In the genomic region with DNA sequence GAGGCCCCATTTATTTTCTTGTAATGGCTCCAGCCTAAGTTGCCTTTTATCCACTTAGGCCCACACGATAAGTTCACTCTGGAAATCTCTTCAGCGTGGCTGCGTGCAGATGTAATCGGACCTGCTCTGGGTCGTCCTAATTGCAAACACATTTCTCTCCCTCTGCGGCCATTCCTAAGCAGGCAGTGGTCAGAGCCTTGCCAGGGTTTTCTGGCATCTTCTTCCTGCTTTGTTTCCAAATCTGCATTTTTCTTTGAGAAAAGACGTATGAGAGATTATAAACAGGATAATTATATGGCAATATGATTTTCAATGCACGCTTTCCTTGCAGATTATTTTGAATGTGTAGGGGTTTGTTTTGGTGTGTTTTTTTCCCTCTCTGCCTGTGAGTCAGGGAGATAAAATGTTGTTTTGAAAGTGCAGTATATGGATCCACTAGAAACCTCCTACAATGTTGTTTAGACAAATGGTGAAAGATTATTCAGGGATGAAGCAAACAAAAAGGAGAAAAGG, we compare ENCODE assay signal across 12 cellular contexts.
DNase-seq lines count a peak whose midpoint lies in the region; ATAC-seq, FAIRE-seq and TF ChIP-seq lines count a peak whose summit lies in the region.
"Had no signal": no experiment of that assay in that cellular context is flagged by ENCODE, and none has a peak within 500 bp of the region (broad histone marks: within the 10 kb centered on the region; RNA-seq: fewer than 3 reads in every experiment).

No MANE protein-coding gene starts in this region.

- no peaks in the 10 kb centered on the region for H3K27me3 ChIP-seq in astrocyte (ENCODE audit: insufficient read depth, low read length)

- no peaks in the 10 kb centered on the region for H3K9me3 Mint-ChIP-seq in astrocyte (ENCODE audit: unreplicated experiment)
- H3K9me3 Mint-ChIP-seq: T-cell had no signal

- no peak overlapping the region for H3K4me3 Mint-ChIP-seq in astrocyte (ENCODE audit: unreplicated experiment)
- H3K4me3 Mint-ChIP-seq: H9, T-cell had no signal

- no peaks in the 10 kb centered on the region for H3K36me3 Mint-ChIP-seq in astrocyte (ENCODE audit: low read depth, unreplicated experiment)
- H3K36me3 Mint-ChIP-seq: T-cell had no signal

- DNase-seq in EL: peak; percentile 86
- peak; percentile 91 for DNase-seq in astrocyte (ENCODE audit: low read depth)
- peak; percentile 41 for DNase-seq in left ventricle myocardium superior
- peak; percentile 64 for DNase-seq in sciatic nerve (ENCODE audit: low spot score)
- DNase-seq in NCI-H345 treated with DMSO at 0.1 percent for 48 hours (lab: John Stamatoyannopoulos, UW; ENCODE audit: unreplicated experiment): no peak
- DNase-seq in retina: no peak
- DNase-seq: effector CD4-positive, alpha-beta T cell; H9; NCI-H2081; T-cell had no signal

- H3K27me3 Mint-ChIP-seq in astrocyte (ENCODE audit: low read depth, unreplicated experiment): no peaks in the 10 kb centered on the region
- H3K27me3 Mint-ChIP-seq: T-cell had no signal

- peaks cover 4% of the 10 kb centered on the region for H3K4me1 ChIP-seq in astrocyte (ENCODE audit: insufficient read depth, low read length)

- no peak overlapping the region for H3K4me3 ChIP-seq in astrocyte (ENCODE audit: insufficient read depth, low read depth, low read length)

- no peaks in the 10 kb centered on the region for H3K36me3 ChIP-seq in astrocyte (ENCODE audit: insufficient read depth, low read length)

- FAIRE-seq in astrocyte (lab: Jason Lieb, UNC): peak; percentile 91

- H2AFZ ChIP-seq in astrocyte (ENCODE audit: low read depth, low read length): no peak overlapping the region

- intact Hi-C loops in left ventricle myocardium superior (cut with micrococcal nuclease): no loop called here
- intact Hi-C loops in sciatic nerve (cut with DNase I): no loop called here

- H3K4me1 Mint-ChIP-seq in astrocyte (ENCODE audit: low read depth, unreplicated experiment): peaks cover 24% of the 10 kb centered on the region
- H3K4me1 Mint-ChIP-seq: T-cell had no signal

- H3K9me3 ChIP-seq in astrocyte (ENCODE audit: insufficient read depth, low read depth, low read length): no peaks in the 10 kb centered on the region

- H4K20me1 ChIP-seq in astrocyte (ENCODE audit: insufficient read depth, low read length): no peaks in the 10 kb centered on the region

- H3K27ac ChIP-seq in astrocyte (ENCODE audit: low read depth, low read length): no peak overlapping the region

- no peak overlapping the region for H3K9ac ChIP-seq in astrocyte (ENCODE audit: low read length)

- H3K79me2 ChIP-seq in astrocyte (ENCODE audit: insufficient read depth, low read length): no peaks in the 10 kb centered on the region

- peak overlapping the region; percentile 30 for H3K4me2 ChIP-seq in astrocyte (ENCODE audit: low read length)

- TF ChIP-seq CTCF in astrocyte (IDR thresholded peaks at IDR 0.05; ENCODE audit: insufficient read depth, low read depth, low read length): no peak

- H3K27ac Mint-ChIP-seq in astrocyte (ENCODE audit: unreplicated experiment): no peak overlapping the region
- H3K27ac Mint-ChIP-seq: T-cell had no signal

- ATAC-seq in left ventricle myocardium superior: peak; percentile 88
- peak; percentile 95 for ATAC-seq in sciatic nerve
- ATAC-seq in HG03460 (IDR thresholded peaks at IDR 0.05; ENCODE audit: unreplicated experiment): no peak
- ATAC-seq in GM18907 (IDR thresholded peaks at IDR 0.05; ENCODE audit: unreplicated experiment): no peak
- ATAC-seq: T-cell had no signal

Comparison
In these comparisons a context has a peak if more than half of its experiments do, and no peak if none do; other contexts are left out.
1. DNase-seq: peak in EL (single experiment), astrocyte (single experiment), left ventricle myocardium superior (single experiment) and sciatic nerve (single experiment); none in NCI-H345 treated with DMSO at 0.1 percent for 48 hours (single experiment) and retina (single experiment).
2. ATAC-seq: peak in left ventricle myocardium superior (single experiment) and sciatic nerve (single experiment); none in HG03460 (single experiment) and GM18907 (single experiment).